Comparison of ENCODE assay signal across 4 cellular contexts in the genomic region with DNA sequence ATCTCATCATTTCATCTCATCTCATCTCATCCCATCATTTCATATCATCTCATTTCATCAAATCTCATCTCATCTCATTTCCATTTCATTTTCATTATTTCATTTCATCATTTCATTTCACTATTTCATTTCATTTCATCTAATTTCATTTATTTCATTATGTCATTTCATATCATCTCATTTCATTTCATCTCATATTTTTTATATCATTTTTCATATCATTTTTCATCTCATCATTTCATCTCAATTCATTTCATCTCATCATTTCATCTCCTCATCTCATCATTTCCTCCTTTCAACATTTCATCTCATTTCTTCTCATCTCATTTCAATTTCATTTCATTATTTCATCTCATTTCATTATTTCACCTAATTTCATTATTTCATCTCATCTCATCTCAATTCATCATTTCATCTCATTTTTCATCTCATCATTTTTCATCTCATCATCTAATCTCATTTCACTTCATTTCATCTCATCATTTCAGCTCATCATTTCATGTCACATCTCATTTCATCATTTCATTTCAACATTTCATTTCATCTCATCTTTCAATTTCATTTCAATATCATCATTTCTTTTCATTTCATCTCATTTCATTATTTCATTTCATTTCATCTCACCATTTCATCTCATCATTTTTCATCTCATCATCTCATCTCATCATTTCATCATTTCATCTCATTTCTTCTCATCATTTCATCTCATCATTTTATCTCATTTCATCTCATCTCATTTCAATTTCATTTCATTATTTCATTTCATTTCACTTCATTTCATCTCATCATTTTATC. TPM values are rescaled to one million over a fixed set of nuclear protein-coding genes. Genes with fewer than 3 reads are reported as not detected.
"Had no signal": no experiment of that assay in that cellular context is flagged by ENCODE, and none has a peak within 500 bp of the region (broad histone marks: within the 10 kb centered on the region; RNA-seq: fewer than 3 reads in every experiment).

No MANE protein-coding gene starts in this region.

RNA-seq across cellular contexts. Expression of a gene that starts 40.6 kb away (rescaled TPM):
- total RNA-seq: GM23248, H4, H7, HT-29 had no signal
- polyA plus RNA-seq: GM23248 had no signal
